Comparison of ENCODE assay signal across 13 cellular contexts in genomic region chr6:136644597-136644952, GRCh38.
DNase-seq lines count a peak whose midpoint lies in the region; ATAC-seq and TF ChIP-seq lines count a peak whose summit lies in the region.
"Had no signal": no experiment of that assay in that cellular context is flagged by ENCODE, and none has a peak within 500 bp of the region (broad histone marks: within the 10 kb centered on the region; RNA-seq: fewer than 3 reads in every experiment).

No MANE protein-coding gene starts in this region.

- peak overlapping the region; percentile 24 for H3K27ac Mint-ChIP-seq in CD8-positive, alpha-beta T cell
- H3K27ac Mint-ChIP-seq in MCF 10A (ENCODE audit: low read depth, unreplicated experiment), result peak overlapping the region; percentile 16
- no peak overlapping the region for H3K27ac Mint-ChIP-seq in activated CD4-positive, alpha-beta memory T cell treated with anti-CD3 and anti-CD28 coated beads, Interleukin-2, amount 10 ng/mL, durations not matched to agents 7 days and 5 days
- H3K27ac Mint-ChIP-seq: neural progenitor cell had no signal

- intact Hi-C loops in CD8-positive, alpha-beta T cell (cut with DNase I, micrococcal nuclease), result loop anchor here (1.0 to 10.0 kb wide), 7 partner anchors 78 to 1000 kb away; partner anchors contain the start of gene PEX7 (in 2 of the 2)
- intact Hi-C loops in MCF 10A (cut with micrococcal nuclease) (loop anchor here (1.0 kb wide), 4 partner anchors 36 to 370 kb away; partner anchors contain the start of gene MAP3K5), sciatic nerve (cut with DNase I) (loop anchor here (10.0 kb wide), 1 partner anchor 150 kb away; the partner anchor contains the start of gene MAP3K5)

- peaks cover 5% of the 10 kb centered on the region for H3K36me3 Mint-ChIP-seq in CD8-positive, alpha-beta T cell
- H3K36me3 Mint-ChIP-seq in MCF 10A (ENCODE audit: insufficient read depth, unreplicated experiment), result peaks cover 13% of the 10 kb centered on the region
- H3K36me3 Mint-ChIP-seq in activated CD4-positive, alpha-beta memory T cell treated with anti-CD3 and anti-CD28 coated beads, Interleukin-2, amount 10 ng/mL, durations not matched to agents 7 days and 5 days (ENCODE audit: low read depth), result peaks cover 13% of the 10 kb centered on the region
- H3K36me3 Mint-ChIP-seq: brain, neural progenitor cell had no signal

- H3K9me3 ChIP-seq in CD8-positive, alpha-beta T cell (ENCODE audit: low read length), result no peaks in the 10 kb centered on the region

- no peaks in the 10 kb centered on the region for H3K36me3 ChIP-seq in CD8-positive, alpha-beta T cell (ENCODE audit: insufficient read depth, low read length)
- H3K36me3 ChIP-seq: neural progenitor cell had no signal

- H3K4me3 Mint-ChIP-seq in CD8-positive, alpha-beta T cell, result no peak overlapping the region
- H3K4me3 Mint-ChIP-seq in MCF 10A (ENCODE audit: unreplicated experiment), result no peak overlapping the region
- no peak overlapping the region for H3K4me3 Mint-ChIP-seq in activated CD4-positive, alpha-beta memory T cell treated with anti-CD3 and anti-CD28 coated beads, Interleukin-2, amount 10 ng/mL, durations not matched to agents 7 days and 5 days
- H3K4me3 Mint-ChIP-seq: B cell, HFFc6, neural progenitor cell had no signal

- no peaks in the 10 kb centered on the region for H3K27me3 Mint-ChIP-seq in CD8-positive, alpha-beta T cell (ENCODE audit: low read depth)
- H3K27me3 Mint-ChIP-seq in MCF 10A (ENCODE audit: insufficient read depth, unreplicated experiment), result no peaks in the 10 kb centered on the region
- H3K27me3 Mint-ChIP-seq in activated CD4-positive, alpha-beta memory T cell treated with anti-CD3 and anti-CD28 coated beads, Interleukin-2, amount 10 ng/mL, durations not matched to agents 7 days and 5 days, result no peaks in the 10 kb centered on the region
- H3K27me3 Mint-ChIP-seq: B cell had no signal

- no peak for ATAC-seq in CD8-positive, alpha-beta T cell
- ATAC-seq in HG02852 (IDR thresholded peaks at IDR 0.05; ENCODE audit: unreplicated experiment), result peak; percentile 25
- ATAC-seq in sciatic nerve, result peak; percentile 3
- ATAC-seq in GM21529 (IDR thresholded peaks at IDR 0.05; ENCODE audit: unreplicated experiment), result no peak
- no peak for ATAC-seq in HG03520 (IDR thresholded peaks at IDR 0.05; ENCODE audit: unreplicated experiment)
- ATAC-seq in HG03565 (IDR thresholded peaks at IDR 0.05; ENCODE audit: unreplicated experiment), result no peak

- no peaks in the 10 kb centered on the region for H3K9me3 Mint-ChIP-seq in CD8-positive, alpha-beta T cell
- H3K9me3 Mint-ChIP-seq in MCF 10A (ENCODE audit: unreplicated experiment), result no peaks in the 10 kb centered on the region
- H3K9me3 Mint-ChIP-seq in activated CD4-positive, alpha-beta memory T cell treated with anti-CD3 and anti-CD28 coated beads, Interleukin-2, amount 10 ng/mL, durations not matched to agents 7 days and 5 days, result no peaks in the 10 kb centered on the region
- H3K9me3 Mint-ChIP-seq: brain, HFFc6, neural progenitor cell had no signal

- DNase-seq in CD8-positive, alpha-beta T cell, result no peak
- DNase-seq in MCF 10A (ENCODE audit: unreplicated experiment), result no peak
- DNase-seq in sciatic nerve (ENCODE audit: low spot score), result no peak
- no peak for DNase-seq in activated CD4-positive, alpha-beta memory T cell treated with anti-CD3 and anti-CD28 coated beads, Interleukin-2, amount 10 ng/mL, durations not matched to agents 7 days and 5 days

- H3K27ac ChIP-seq in CD8-positive, alpha-beta T cell (ENCODE audit: low read depth, low read length), result no peak overlapping the region
- H3K27ac ChIP-seq: neural progenitor cell had no signal

- BruUV-seq in MCF 10A (replicated peaks; lab: Mats Ljungman, UMichigan), result no TSS peak

- H3K4me1 ChIP-seq in CD8-positive, alpha-beta T cell (ENCODE audit: insufficient read depth, low read length), result peaks cover 10% of the 10 kb centered on the region
- H3K4me1 ChIP-seq: neural progenitor cell had no signal

- POLR2A ChIA-PET in CD8-positive, alpha-beta T cell (lab: Charles Lee), result interaction anchor here (0.7 to 3.9 kb wide), 9 partner anchors 9 to 176 kb away, joined by 3 to 60 read pairs (median 4); partner anchors contain the start of gene MAP3K5
- POLR2A ChIA-PET in MCF 10A (lab: Yijun Ruan, JAX), result interaction anchor here (0.5 to 8.1 kb wide), 14 partner anchors 15 to 369 kb away, joined by 3 to 204 read pairs (median 5); partner anchors contain the start of genes BCLAF1, MAP3K5 and PEX7
- POLR2A ChIA-PET in activated CD4-positive, alpha-beta memory T cell treated with anti-CD3 and anti-CD28 coated beads, Interleukin-2, amount 10 ng/mL, durations not matched to agents 7 days and 5 days (lab: Charles Lee), result interaction anchor here (0.8 to 10.6 kb wide), 2 partner anchors 144 to 156 kb away, joined by 3 to 237 read pairs; partner anchors contain the start of gene MAP3K5

- H3K4me3 ChIP-seq in CD8-positive, alpha-beta T cell (ENCODE audit: low read depth, low read length), result no peak overlapping the region
- H3K4me3 ChIP-seq: lung, neural progenitor cell had no signal

- no peaks in the 10 kb centered on the region for H3K27me3 ChIP-seq in CD8-positive, alpha-beta T cell (ENCODE audit: insufficient read depth, low read length)
- H3K27me3 ChIP-seq: neural progenitor cell had no signal

- CTCF ChIA-PET in CD8-positive, alpha-beta T cell (lab: Charles Lee), result interaction anchor here (0.7 to 8.8 kb wide), 55 partner anchors 9 to 997 kb away, joined by 3 to 269 read pairs (median 4); partner anchors contain the start of genes MAP3K5 and SLC35D3
- CTCF ChIA-PET in MCF 10A (lab: Yijun Ruan, JAX), result interaction anchor here (0.5 to 7.3 kb wide), 61 partner anchors 10 to 400 kb away, joined by 3 to 309 read pairs (median 5); partner anchors contain the start of genes IL20RA and MAP3K5
- CTCF ChIA-PET in activated CD4-positive, alpha-beta memory T cell treated with anti-CD3 and anti-CD28 coated beads, Interleukin-2, amount 10 ng/mL, durations not matched to agents 7 days and 5 days (lab: Charles Lee), result interaction anchor here (0.6 to 17.1 kb wide), 40 partner anchors 9 to 415 kb away, joined by 3 to 600 read pairs (median 4); partner anchors contain the start of genes MAP3K5 and PEX7

- peaks cover 3% of the 10 kb centered on the region for H3K4me1 Mint-ChIP-seq in CD8-positive, alpha-beta T cell (ENCODE audit: low read depth)
- peaks cover 6% of the 10 kb centered on the region for H3K4me1 Mint-ChIP-seq in MCF 10A (ENCODE audit: insufficient read depth, unreplicated experiment)
- peaks cover 8% of the 10 kb centered on the region for H3K4me1 Mint-ChIP-seq in activated CD4-positive, alpha-beta memory T cell treated with anti-CD3 and anti-CD28 coated beads, Interleukin-2, amount 10 ng/mL, durations not matched to agents 7 days and 5 days
- H3K4me1 Mint-ChIP-seq: brain, neural progenitor cell had no signal

- TF ChIP-seq CTCF in CD8-positive, alpha-beta T cell (IDR thresholded peaks at IDR 0.05), result no peak
- no peak for TF ChIP-seq CTCF in MCF 10A (IDR thresholded peaks at IDR 0.05; ENCODE audit: unreplicated experiment)

Comparison
In these comparisons a context has a peak if more than half of its experiments do, and no peak if none do; other contexts are left out.
1. ATAC-seq: peak in HG02852 (single experiment) and sciatic nerve (single experiment); none in CD8-positive, alpha-beta T cell (single experiment), GM21529 (single experiment), HG03520 (single experiment) and HG03565 (single experiment).